ENCODE assay signal across 8 cellular contexts in the genomic region with DNA sequence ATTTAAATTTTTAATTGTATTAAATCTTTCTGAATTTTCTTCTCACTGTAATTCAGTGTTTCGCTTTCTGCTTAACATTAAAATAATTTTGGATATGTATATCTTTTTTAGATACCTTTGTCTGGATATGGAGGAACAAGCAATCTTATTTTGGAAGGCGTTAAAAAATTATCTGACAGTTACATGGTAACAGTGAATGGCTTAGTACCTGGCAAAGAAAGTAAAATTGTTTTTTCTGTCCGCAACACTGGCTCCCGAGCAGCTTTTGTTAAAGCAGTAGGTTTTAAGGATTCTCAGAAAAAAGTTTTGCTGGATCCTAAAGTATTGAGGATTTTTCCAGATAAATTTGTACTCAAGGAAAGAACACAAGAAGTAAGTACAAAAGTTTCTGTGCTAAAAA.
"Had no signal": no experiment of that assay in that cellular context is flagged by ENCODE, and none has a peak within 500 bp of the region (broad histone marks: within the 10 kb centered on the region; RNA-seq: fewer than 3 reads in every experiment).

No MANE protein-coding gene starts in this region.

- ATAC-seq: HCT116, HepG2 had no signal

- H3K27ac ChIP-seq: GM23248, HL-60 had no signal

- DNase-seq: GM23248, GOT3, H7, HFFc6 had no signal

- H3K4me1 ChIP-seq: HAP-1 had no signal

- H3K9me3 ChIP-seq: HAP-1 had no signal

- H3K4me3 ChIP-seq: GM23248, HAP-1 had no signal
